In the genomic region with DNA sequence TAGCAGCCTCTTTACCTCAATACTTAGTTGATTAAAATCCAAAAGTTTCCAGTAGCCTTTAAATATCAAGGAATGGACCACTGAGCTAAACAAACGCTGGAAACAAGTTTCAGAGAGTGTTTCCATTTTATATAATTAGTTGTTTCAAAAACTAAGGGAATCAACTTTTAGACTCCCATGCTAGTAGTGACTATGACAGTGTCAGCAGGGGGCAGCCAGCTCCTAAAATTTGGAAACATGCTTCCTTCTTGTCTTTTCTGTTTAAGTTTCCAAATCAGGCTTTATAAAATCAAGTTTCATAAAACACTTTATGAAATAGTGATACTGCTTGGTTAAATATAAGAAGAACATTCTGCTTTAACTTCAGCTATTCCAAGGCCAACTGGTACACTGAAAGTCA, we compare ENCODE assay signal across 8 cellular contexts.
DNase-seq lines count a peak whose midpoint lies in the region; ATAC-seq and TF ChIP-seq lines count a peak whose summit lies in the region.

No MANE protein-coding gene starts in this region.

- no peak overlapping the region for H2BK120ac ChIP-seq in H9 (ENCODE audit: low read depth, low read length, poor library complexity, severe bottlenecking)

- H2AFZ ChIP-seq in H9 (ENCODE audit: low read length) = no peak overlapping the region

- H3K4me1 Mint-ChIP-seq in H9 (peaks cover 0 to 3% of the 10 kb centered on the region in 2 experiments; a peak in 1 of 4 replicates), T-cell (no peaks in the 10 kb centered on the region)

- no peaks in the 10 kb centered on the region for H3K27me3 Mint-ChIP-seq in H9 (ENCODE audit: low read depth)
- no peaks in the 10 kb centered on the region for H3K27me3 Mint-ChIP-seq in T-cell

- DNase-seq in AG10803 (ENCODE audit: low read depth) (peak; percentile 25), H9 (no peak), SW480 (ENCODE audit: low spot score) (peak; percentile 4), iris pigment epithelial cell (ENCODE audit: low read depth) (peak; percentile 50), T-cell (no peak)
- no peak for DNase-seq in activated effector memory CD4-positive, alpha-beta T cell treated with anti-CD3 and anti-CD28 coated beads, Interleukin-2, amount 50 U/mL, for 16 hours

- H2BK20ac ChIP-seq in H9 (ENCODE audit: low read depth, low read length, poor library complexity, severe bottlenecking) = no peak overlapping the region

- no peak overlapping the region for H3K9ac ChIP-seq in H9 (ENCODE audit: extremely low read depth, insufficient read length, low read length)

- H3K4me1 ChIP-seq in H9 (ENCODE audit: insufficient read depth, low read length) = no peaks in the 10 kb centered on the region

- H3K79me2 ChIP-seq in H9 (ENCODE audit: insufficient read depth, low read length) = no peaks in the 10 kb centered on the region

- H3K27ac ChIP-seq in H9 (ENCODE audit: insufficient read length, low read depth, low read length) = no peak overlapping the region

- TF ChIP-seq CTCF in AG10803 (conservative IDR thresholded peaks at IDR 0.05; ENCODE audit: low read length) (peak; percentile 45), H9 (conservative IDR thresholded peaks at IDR 0.05) (peak; percentile 52)

- H3K4ac ChIP-seq in H9 (ENCODE audit: low read depth, low read length) = no peak overlapping the region

- no peak overlapping the region for H4K91ac ChIP-seq in H9 (ENCODE audit: insufficient read length, low read depth, low read length)

- H4K8ac ChIP-seq in H9 (replicated peaks; ENCODE audit: insufficient read length, low read depth, low read length) = no peak overlapping the region

- H3K27me3 ChIP-seq in H9 (ENCODE audit: insufficient read depth, low read length) = no peaks in the 10 kb centered on the region

- no peaks in the 10 kb centered on the region for H3K9me3 ChIP-seq in H9 (ENCODE audit: control insufficient read depth, low read depth, low read length)

- H2AK5ac ChIP-seq in H9 (ENCODE audit: insufficient read length, low read length) = no peak overlapping the region

- no peak overlapping the region for H3T11ph ChIP-seq in H9 (ENCODE audit: low read length)

- H3K23me2 ChIP-seq in H9 (ENCODE audit: insufficient read length, low read depth, low read length, poor library complexity, severe bottlenecking) = no peaks in the 10 kb centered on the region

- H2BK15ac ChIP-seq in H9 (ENCODE audit: low read depth, low read length) = no peak overlapping the region

- no peak for ATAC-seq in T-cell (replicated peaks in 1 of 4)
- ATAC-seq in GM21576 (IDR thresholded peaks at IDR 0.05; ENCODE audit: unreplicated experiment) = no peak
- ATAC-seq in HG03457 (IDR thresholded peaks at IDR 0.05; ENCODE audit: unreplicated experiment) = no peak

- H4K5ac ChIP-seq in H9 (ENCODE audit: insufficient read length, low read depth, low read length) = no peak overlapping the region

- no peak overlapping the region for H3K27ac Mint-ChIP-seq in H9
- no peak overlapping the region for H3K27ac Mint-ChIP-seq in T-cell

- POLR2A ChIA-PET in T-cell (lab: Charles Lee) = no interaction called here

- no peak overlapping the region for H3K23ac ChIP-seq in H9 (ENCODE audit: insufficient read length, low read depth, low read length)

- no peak overlapping the region for H3K4me3 ChIP-seq in AG10803 (ENCODE audit: low read length)

- H3K79me1 ChIP-seq in H9 (ENCODE audit: insufficient read depth, low read depth, low read length, poor library complexity, severe bottlenecking) = no peaks in the 10 kb centered on the region

- CTCF ChIA-PET in T-cell (lab: Charles Lee) = no interaction called here

- no peak overlapping the region for H2BK5ac ChIP-seq in H9 (ENCODE audit: insufficient read length, low read length)

- no peak overlapping the region for H3K18ac ChIP-seq in H9 (ENCODE audit: insufficient read length, low read depth, low read length)

- H3K9me3 Mint-ChIP-seq in H9 (peaks cover 3 to 11% of the 10 kb centered on the region in 2 experiments; a peak in 4 of 5 replicates), T-cell (peaks cover 2 to 14% (median 9%) of the 10 kb centered on the region in 3 donors)

- no peaks in the 10 kb centered on the region for H4K20me1 ChIP-seq in H9 (ENCODE audit: control insufficient read depth, insufficient read depth, insufficient read length)

- no peak overlapping the region for H3K4me2 ChIP-seq in H9 (ENCODE audit: insufficient read depth, insufficient read length, low read length)

- H3K4me3 Mint-ChIP-seq in H9 (no peak overlapping the region), T-cell (no peak overlapping the region)

- no CpG with 5 or more reads among the region's 1 CpG for WGBS in H9 (ENCODE audit: extremely low coverage, insufficient read length, low lambda C conversion rate)

- H3K56ac ChIP-seq in H9 (ENCODE audit: insufficient read length, low read depth, low read length) = no peak overlapping the region

- peaks cover 0 to under 1% (median 0%) of the 10 kb centered on the region in 3 experiments; a peak in 1 of 7 replicates for H3K36me3 Mint-ChIP-seq in H9 (ENCODE audit: insufficient read depth in 1 of 3, low read depth in 3 of 3)
- H3K36me3 Mint-ChIP-seq in T-cell = no peaks in the 10 kb centered on the region

- no peak overlapping the region for H3K14ac ChIP-seq in H9 (ENCODE audit: insufficient read depth, low read length)

- no peak overlapping the region for H2BK12ac ChIP-seq in H9 (ENCODE audit: insufficient read length, low read depth, low read length)

Comparison
In these comparisons a context has a peak if more than half of its experiments do, and no peak if none do; other contexts are left out.
1. DNase-seq: peak in AG10803 (single experiment), SW480 (single experiment) and iris pigment epithelial cell (single experiment); none in H9 (single experiment), activated effector memory CD4-positive, alpha-beta T cell treated with anti-CD3 and anti-CD28 coated beads, Interleukin-2, amount 50 U/mL, for 16 hours (single experiment) and T-cell (0 of 34).